18 cellular contexts compared by ENCODE assay signal in the genomic region with DNA sequence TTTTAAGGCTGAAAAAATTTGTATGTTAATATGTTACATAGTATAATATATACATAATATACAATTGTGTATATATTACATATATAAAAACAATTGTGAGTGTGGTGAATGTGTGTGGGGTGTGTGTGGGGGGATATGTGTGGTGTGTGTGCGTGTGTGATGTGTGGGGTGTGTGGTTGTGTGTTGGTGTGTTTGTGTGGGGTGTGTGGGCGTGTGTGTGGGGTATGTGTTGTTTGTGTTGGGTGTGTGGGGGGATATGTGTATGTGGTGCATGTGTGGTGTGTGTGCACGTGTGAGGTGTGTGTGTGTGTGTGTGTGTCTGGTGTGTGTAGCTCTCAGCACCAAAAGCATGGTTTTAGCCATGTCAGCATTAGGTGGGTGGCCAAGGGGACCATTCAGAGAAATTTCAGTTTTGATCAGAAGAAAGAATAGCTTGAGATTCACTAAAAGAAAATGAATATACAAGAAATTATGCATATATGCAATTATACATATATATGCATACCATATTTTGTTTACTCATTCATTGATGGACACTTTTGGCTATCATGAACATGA.
A peak's percentile ranks its signal among the peaks of the same experiment; 100 is the strongest.
DNase-seq lines count a peak whose midpoint lies in the region; ATAC-seq, FAIRE-seq and TF ChIP-seq lines count a peak whose summit lies in the region.
"Had no signal": no experiment of that assay in that cellular context is flagged by ENCODE, and none has a peak within 500 bp of the region (broad histone marks: within the 10 kb centered on the region; RNA-seq: fewer than 3 reads in every experiment).

No MANE protein-coding gene starts in this region.

- H3K27me3 ChIP-seq in bronchial epithelial cell (ENCODE audit: control insufficient read depth, insufficient read depth, low read length), result peaks cover 3% of the 10 kb centered on the region
- H3K27me3 ChIP-seq in vagina, result no peaks in the 10 kb centered on the region
- H3K27me3 ChIP-seq: BLaER1 had no signal

- CTCF ChIA-PET in A549 (lab: Yijun Ruan, JAX), result interaction anchor here (0.9 to 1.7 kb wide), 2 partner anchors 11 to 12 kb away, joined by 3 to 4 read pairs; no protein-coding TSS in a partner anchor
- CTCF ChIA-PET in HEK293 (lab: Yijun Ruan, JAX), result interaction anchor here (0.6 kb wide), 1 partner anchor 26 kb away, joined by 3 read pairs; no protein-coding TSS in a partner anchor

- TF ChIP-seq CTCF in A549 (IDR thresholded peaks at IDR 0.05) (no peak), HEK293 (tag by site-specific recombination; IDR thresholded peaks at IDR 0.05) (no peak), bronchial epithelial cell (IDR thresholded peaks at IDR 0.05; ENCODE audit: insufficient read depth, low read length, severe bottlenecking) (no peak), vagina (IDR thresholded peaks at IDR 0.05) (no peak)

- no peak for ATAC-seq in A549
- ATAC-seq: CD8-positive, alpha-beta T cell had no signal

- H3K27ac ChIP-seq in A549 (no peak overlapping the region), HEK293 (ENCODE audit: extremely low read depth, low read depth, low read length) (no peak overlapping the region), vagina (peak overlapping the region; percentile 30)
- H3K27ac ChIP-seq: BLaER1, C4-2B had no signal

- DNase-seq in A549 (ENCODE audit: low read depth in 1 of 2, low spot score in 1 of 2) (no peak), bronchial epithelial cell (ENCODE audit: low read depth) (no peak), vagina (ENCODE audit: extremely low spot score in 2 of 2) (no peak), mesenteric fat pad (ENCODE audit: low spot score) (no peak), NCI-H1694 treated with DMSO at 0.1 percent for 48 hours (lab: John Stamatoyannopoulos, UW) (no peak)
- DNase-seq: Caco-2; CD4-positive, CD25-positive, alpha-beta regulatory T cell; CD8-positive, alpha-beta T cell; DMS153; DND-41; GOT3 had no signal

- H3K4me3 ChIP-seq in A549 (no peak overlapping the region), HEK293 (ENCODE audit: low read depth, low read length) (no peak overlapping the region), bronchial epithelial cell (ENCODE audit: low read depth, low read length) (no peak overlapping the region), vagina (no peak overlapping the region)
- H3K4me3 ChIP-seq: BLaER1, HAP-1 had no signal

- POLR2A ChIA-PET in A549 (lab: Yijun Ruan, JAX) (no interaction called here), HEK293 (lab: Yijun Ruan, JAX) (no interaction called here)

- intact Hi-C loops in vagina (cut with DNase I), result no loop called here

- TF ChIP-seq EP300 in A549 (IDR thresholded peaks at IDR 0.05), result no peak

- no peak overlapping the region for H3K4me2 ChIP-seq in A549
- H3K4me2 ChIP-seq: BLaER1 had no signal

- TF ChIP-seq POLR2A in A549 (IDR thresholded peaks at IDR 0.05; ENCODE audit: low read length) (no peak), vagina (IDR thresholded peaks at IDR 0.05) (no peak)

- H3K36me3 ChIP-seq in HEK293 (ENCODE audit: control insufficient read depth in 2 of 2, insufficient read depth in 1 of 2, low read length in 2 of 2) (no peaks in the 10 kb centered on the region), bronchial epithelial cell (ENCODE audit: control insufficient read depth, insufficient read depth, low read length) (no peaks in the 10 kb centered on the region), vagina (no peaks in the 10 kb centered on the region)
- H3K36me3 ChIP-seq: BLaER1, HAP-1 had no signal

- FAIRE-seq in A549 (lab: Jason Lieb, UNC), result peak; percentile 51
- peak; percentile 13 for FAIRE-seq in bronchial epithelial cell (lab: Jason Lieb, UNC)
- FAIRE-seq: G401.6, GM12892, H54 had no signal

- 1% methylated on average over 3 of the region's 3 CpGs for WGBS in A549 (ENCODE audit: missing lambda C conversion rate)

- no peak for TF ChIP-seq RAD21 in A549 (conservative IDR thresholded peaks at IDR 0.05 in 1 of 2, IDR thresholded peaks at IDR 0.05 in 1 of 2)

- H3K4me1 ChIP-seq in A549, result no peaks in the 10 kb centered on the region
- H3K4me1 ChIP-seq in HEK293 (ENCODE audit: control insufficient read depth, insufficient read depth, low read length), result no peaks in the 10 kb centered on the region
- H3K4me1 ChIP-seq in vagina, result peaks cover 19% of the 10 kb centered on the region
- H3K4me1 ChIP-seq: BLaER1, Caco-2, HAP-1 had no signal

- H3K9me3 ChIP-seq in A549, result no peaks in the 10 kb centered on the region; the same call in 2 of the 3 replicates
- no peaks in the 10 kb centered on the region for H3K9me3 ChIP-seq in HEK293 (ENCODE audit: control insufficient read depth, insufficient read depth, low read depth, low read length)
- no peaks in the 10 kb centered on the region for H3K9me3 ChIP-seq in vagina
- H3K9me3 ChIP-seq: BLaER1, Caco-2, HAP-1 had no signal

TF ChIP-seq in A549, 52 proteins besides CTCF, POLR2A, EP300 and RAD21:
- TF ChIP-seq ZNF302 (CRISPR knock-in tag; IDR thresholded peaks at IDR 0.05), result no peak
- no peak for TF ChIP-seq NR3C1 (IDR thresholded peaks at IDR 0.05)
- peak; percentile 48 for TF ChIP-seq MAFK (IDR thresholded peaks at IDR 0.05; ENCODE audit: partially characterized antibody)
- TF ChIP-seq POLR2AphosphoS2 (conservative IDR thresholded peaks at IDR 0.05; ENCODE audit: low read length), result no peak
- TF ChIP-seq SMC3 (IDR thresholded peaks at IDR 0.05), result no peak

TF ChIP-seq in HEK293, 187 proteins besides CTCF, POLR2A, EP300 and RAD21 (continues in another document):
- TF ChIP-seq ZNF350 (tag by site-specific recombination; IDR thresholded peaks at IDR 0.05) (no peak), EGR2 (tag by site-specific recombination; IDR thresholded peaks at IDR 0.05; ENCODE audit: low read depth) (peak; percentile 98), ZNF394 (tag by site-specific recombination; IDR thresholded peaks at IDR 0.05; ENCODE audit: borderline replicate concordance) (no peak), GLIS2 (tag by site-specific recombination; IDR thresholded peaks at IDR 0.05) (no peak), FEZF1 (tag by site-specific recombination; IDR thresholded peaks at IDR 0.05) (no peak), ZNF621 (tag by site-specific recombination; IDR thresholded peaks at IDR 0.05) (no peak), REPIN1 (tag by site-specific recombination; IDR thresholded peaks at IDR 0.05; ENCODE audit: low read depth) (no peak), KLF1 (tag by site-specific recombination; IDR thresholded peaks at IDR 0.05) (no peak), YY1 (tag by site-specific recombination; IDR thresholded peaks at IDR 0.05) (no peak), ZNF658 (tag by site-specific recombination; IDR thresholded peaks at IDR 0.05) (no peak), ZNF501 (tag by site-specific recombination; IDR thresholded peaks at IDR 0.05) (no peak), ZNF23 (tag by site-specific recombination; IDR thresholded peaks at IDR 0.05; ENCODE audit: borderline replicate concordance) (no peak), ZBTB17 (tag by site-specific recombination; IDR thresholded peaks at IDR 0.05) (no peak), ZNF24 (tag by site-specific recombination; IDR thresholded peaks at IDR 0.05) (no peak), ZNF624 (tag by site-specific recombination; IDR thresholded peaks at IDR 0.05) (no peak), ZNF548 (tag by site-specific recombination; IDR thresholded peaks at IDR 0.05) (no peak), ZFHX2 (tag by site-specific recombination; conservative IDR thresholded peaks at IDR 0.05) (peak; percentile 97)
- TF ChIP-seq, protein P1, sequence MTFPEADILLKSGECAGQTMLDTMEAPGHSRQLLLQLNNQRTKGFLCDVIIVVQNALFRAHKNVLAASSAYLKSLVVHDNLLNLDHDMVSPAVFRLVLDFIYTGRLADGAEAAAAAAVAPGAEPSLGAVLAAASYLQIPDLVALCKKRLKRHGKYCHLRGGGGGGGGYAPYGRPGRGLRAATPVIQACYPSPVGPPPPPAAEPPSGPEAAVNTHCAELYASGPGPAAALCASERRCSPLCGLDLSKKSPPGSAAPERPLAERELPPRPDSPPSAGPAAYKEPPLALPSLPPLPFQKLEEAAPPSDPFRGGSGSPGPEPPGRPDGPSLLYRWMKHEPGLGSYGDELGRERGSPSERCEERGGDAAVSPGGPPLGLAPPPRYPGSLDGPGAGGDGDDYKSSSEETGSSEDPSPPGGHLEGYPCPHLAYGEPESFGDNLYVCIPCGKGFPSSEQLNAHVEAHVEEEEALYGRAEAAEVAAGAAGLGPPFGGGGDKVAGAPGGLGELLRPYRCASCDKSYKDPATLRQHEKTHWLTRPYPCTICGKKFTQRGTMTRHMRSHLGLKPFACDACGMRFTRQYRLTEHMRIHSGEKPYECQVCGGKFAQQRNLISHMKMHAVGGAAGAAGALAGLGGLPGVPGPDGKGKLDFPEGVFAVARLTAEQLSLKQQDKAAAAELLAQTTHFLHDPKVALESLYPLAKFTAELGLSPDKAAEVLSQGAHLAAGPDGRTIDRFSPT (tag by site-specific recombination; IDR thresholded peaks at IDR 0.05), result no peak
- TF ChIP-seq, protein P2, sequence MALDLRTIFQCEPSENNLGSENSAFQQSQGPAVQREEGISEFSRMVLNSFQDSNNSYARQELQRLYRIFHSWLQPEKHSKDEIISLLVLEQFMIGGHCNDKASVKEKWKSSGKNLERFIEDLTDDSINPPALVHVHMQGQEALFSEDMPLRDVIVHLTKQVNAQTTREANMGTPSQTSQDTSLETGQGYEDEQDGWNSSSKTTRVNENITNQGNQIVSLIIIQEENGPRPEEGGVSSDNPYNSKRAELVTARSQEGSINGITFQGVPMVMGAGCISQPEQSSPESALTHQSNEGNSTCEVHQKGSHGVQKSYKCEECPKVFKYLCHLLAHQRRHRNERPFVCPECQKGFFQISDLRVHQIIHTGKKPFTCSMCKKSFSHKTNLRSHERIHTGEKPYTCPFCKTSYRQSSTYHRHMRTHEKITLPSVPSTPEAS (tag by site-specific recombination; IDR thresholded peaks at IDR 0.05), result 0 out of 2 replicates have a peak, but pooled peaks have one; percentile 10
- TF ChIP-seq, protein P3, sequence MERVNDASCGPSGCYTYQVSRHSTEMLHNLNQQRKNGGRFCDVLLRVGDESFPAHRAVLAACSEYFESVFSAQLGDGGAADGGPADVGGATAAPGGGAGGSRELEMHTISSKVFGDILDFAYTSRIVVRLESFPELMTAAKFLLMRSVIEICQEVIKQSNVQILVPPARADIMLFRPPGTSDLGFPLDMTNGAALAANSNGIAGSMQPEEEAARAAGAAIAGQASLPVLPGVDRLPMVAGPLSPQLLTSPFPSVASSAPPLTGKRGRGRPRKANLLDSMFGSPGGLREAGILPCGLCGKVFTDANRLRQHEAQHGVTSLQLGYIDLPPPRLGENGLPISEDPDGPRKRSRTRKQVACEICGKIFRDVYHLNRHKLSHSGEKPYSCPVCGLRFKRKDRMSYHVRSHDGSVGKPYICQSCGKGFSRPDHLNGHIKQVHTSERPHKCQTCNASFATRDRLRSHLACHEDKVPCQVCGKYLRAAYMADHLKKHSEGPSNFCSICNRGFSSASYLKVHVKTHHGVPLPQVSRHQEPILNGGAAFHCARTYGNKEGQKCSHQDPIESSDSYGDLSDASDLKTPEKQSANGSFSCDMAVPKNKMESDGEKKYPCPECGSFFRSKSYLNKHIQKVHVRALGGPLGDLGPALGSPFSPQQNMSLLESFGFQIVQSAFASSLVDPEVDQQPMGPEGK (tag by site-specific recombination; IDR thresholded peaks at IDR 0.05), result no peak
